In the genomic region with DNA sequence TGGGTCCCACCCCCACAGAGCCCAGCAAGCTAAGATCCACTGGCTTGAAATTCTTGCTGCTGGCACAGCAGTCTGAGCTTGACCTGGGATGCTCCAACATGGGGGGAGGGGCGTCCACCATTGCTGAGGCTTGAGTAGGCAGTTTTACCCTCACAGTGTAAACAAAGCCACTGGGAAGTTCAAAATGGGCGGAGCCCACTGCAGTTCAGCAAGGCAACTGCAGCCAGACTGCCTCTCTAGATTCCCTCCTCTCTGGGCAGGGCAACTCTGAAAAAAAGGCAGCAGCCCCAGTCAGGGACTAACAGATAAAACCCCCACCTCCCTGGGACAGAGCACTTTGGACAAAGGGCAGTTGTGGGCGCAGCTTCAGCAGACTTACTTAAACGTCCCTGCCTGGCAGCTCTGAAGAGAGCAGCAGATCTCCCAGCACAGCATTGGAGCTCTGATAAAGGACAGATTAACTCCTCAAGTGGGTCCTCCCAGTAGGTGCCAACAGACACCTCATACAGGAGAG, we compare ENCODE assay signal across 1 cellular context.
TF ChIP-seq lines count a peak whose summit lies in the region.
"Not testable (repeated sequence)": the region's sequence is repeated elsewhere in the genome, so short reads cannot be mapped to it uniquely, and the experiment has no call there.

No MANE protein-coding gene starts in this region.

TF ChIP-seq in HepG2, 621 proteins besides CTCF, POLR2A, EP300 and RAD21 (continued from another document and continues in another):
- TF ChIP-seq, protein P1, sequence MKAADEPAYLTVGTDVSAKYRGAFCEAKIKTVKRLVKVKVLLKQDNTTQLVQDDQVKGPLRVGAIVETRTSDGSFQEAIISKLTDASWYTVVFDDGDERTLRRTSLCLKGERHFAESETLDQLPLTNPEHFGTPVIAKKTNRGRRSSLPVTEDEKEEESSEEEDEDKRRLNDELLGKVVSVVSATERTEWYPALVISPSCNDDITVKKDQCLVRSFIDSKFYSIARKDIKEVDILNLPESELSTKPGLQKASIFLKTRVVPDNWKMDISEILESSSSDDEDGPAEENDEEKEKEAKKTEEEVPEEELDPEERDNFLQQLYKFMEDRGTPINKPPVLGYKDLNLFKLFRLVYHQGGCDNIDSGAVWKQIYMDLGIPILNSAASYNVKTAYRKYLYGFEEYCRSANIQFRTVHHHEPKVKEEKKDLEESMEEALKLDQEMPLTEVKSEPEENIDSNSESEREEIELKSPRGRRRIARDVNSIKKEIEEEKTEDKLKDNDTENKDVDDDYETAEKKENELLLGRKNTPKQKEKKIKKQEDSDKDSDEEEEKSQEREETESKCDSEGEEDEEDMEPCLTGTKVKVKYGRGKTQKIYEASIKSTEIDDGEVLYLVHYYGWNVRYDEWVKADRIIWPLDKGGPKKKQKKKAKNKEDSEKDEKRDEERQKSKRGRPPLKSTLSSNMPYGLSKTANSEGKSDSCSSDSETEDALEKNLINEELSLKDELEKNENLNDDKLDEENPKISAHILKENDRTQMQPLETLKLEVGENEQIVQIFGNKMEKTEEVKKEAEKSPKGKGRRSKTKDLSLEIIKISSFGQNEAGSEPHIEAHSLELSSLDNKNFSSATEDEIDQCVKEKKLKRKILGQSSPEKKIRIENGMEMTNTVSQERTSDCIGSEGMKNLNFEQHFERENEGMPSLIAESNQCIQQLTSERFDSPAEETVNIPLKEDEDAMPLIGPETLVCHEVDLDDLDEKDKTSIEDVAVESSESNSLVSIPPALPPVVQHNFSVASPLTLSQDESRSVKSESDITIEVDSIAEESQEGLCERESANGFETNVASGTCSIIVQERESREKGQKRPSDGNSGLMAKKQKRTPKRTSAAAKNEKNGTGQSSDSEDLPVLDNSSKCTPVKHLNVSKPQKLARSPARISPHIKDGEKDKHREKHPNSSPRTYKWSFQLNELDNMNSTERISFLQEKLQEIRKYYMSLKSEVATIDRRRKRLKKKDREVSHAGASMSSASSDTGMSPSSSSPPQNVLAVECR (CRISPR knock-in tag; IDR thresholded peaks at IDR 0.05; ENCODE audit: borderline replicate concordance): peak; percentile 38; the same call in 1 of the 2 replicates
- peak; percentile 58 for TF ChIP-seq HNF4A (CRISPR knock-in tag; IDR thresholded peaks at IDR 0.05)
- TF ChIP-seq ZNF12 (CRISPR knock-in tag; IDR thresholded peaks at IDR 0.05): peak; percentile 56; the same call in 1 of the 2 replicates
- peak; percentile 85; the same call in 1 of the 2 replicates for TF ChIP-seq ZNF17 (CRISPR knock-in tag; IDR thresholded peaks at IDR 0.05)
- TF ChIP-seq, protein P2, sequence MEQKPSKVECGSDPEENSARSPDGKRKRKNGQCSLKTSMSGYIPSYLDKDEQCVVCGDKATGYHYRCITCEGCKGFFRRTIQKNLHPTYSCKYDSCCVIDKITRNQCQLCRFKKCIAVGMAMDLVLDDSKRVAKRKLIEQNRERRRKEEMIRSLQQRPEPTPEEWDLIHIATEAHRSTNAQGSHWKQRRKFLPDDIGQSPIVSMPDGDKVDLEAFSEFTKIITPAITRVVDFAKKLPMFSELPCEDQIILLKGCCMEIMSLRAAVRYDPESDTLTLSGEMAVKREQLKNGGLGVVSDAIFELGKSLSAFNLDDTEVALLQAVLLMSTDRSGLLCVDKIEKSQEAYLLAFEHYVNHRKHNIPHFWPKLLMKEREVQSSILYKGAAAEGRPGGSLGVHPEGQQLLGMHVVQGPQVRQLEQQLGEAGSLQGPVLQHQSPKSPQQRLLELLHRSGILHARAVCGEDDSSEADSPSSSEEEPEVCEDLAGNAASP (CRISPR knock-in tag; IDR thresholded peaks at IDR 0.05; ENCODE audit: borderline replicate concordance): peak; percentile 98
- peak; percentile 58; the same call in 1 of the 2 replicates for TF ChIP-seq NRL (CRISPR knock-in tag; IDR thresholded peaks at IDR 0.05; ENCODE audit: borderline replicate concordance)
- 0 out of 2 replicates have a peak, but pooled peaks have one; percentile 36 for TF ChIP-seq MEIS1 (CRISPR knock-in tag; IDR thresholded peaks at IDR 0.05; ENCODE audit: borderline replicate concordance)
- peak; percentile 54; the same call in 1 of the 2 replicates for TF ChIP-seq GFI1 (CRISPR knock-in tag; IDR thresholded peaks at IDR 0.05; ENCODE audit: borderline replicate concordance)
- TF ChIP-seq REPIN1 (CRISPR knock-in tag; IDR thresholded peaks at IDR 0.05; ENCODE audit: borderline replicate concordance, low read depth): peak; percentile 23; the same call in 1 of the 2 replicates
- TF ChIP-seq, protein P3, sequence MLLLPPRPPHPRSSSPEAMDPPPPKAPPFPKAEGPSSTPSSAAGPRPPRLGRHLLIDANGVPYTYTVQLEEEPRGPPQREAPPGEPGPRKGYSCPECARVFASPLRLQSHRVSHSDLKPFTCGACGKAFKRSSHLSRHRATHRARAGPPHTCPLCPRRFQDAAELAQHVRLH (CRISPR knock-in tag; IDR thresholded peaks at IDR 0.05; ENCODE audit: borderline replicate concordance, low read depth): 0 out of 2 replicates have a peak, but pooled peaks have one; percentile 31
- TF ChIP-seq, protein P4, sequence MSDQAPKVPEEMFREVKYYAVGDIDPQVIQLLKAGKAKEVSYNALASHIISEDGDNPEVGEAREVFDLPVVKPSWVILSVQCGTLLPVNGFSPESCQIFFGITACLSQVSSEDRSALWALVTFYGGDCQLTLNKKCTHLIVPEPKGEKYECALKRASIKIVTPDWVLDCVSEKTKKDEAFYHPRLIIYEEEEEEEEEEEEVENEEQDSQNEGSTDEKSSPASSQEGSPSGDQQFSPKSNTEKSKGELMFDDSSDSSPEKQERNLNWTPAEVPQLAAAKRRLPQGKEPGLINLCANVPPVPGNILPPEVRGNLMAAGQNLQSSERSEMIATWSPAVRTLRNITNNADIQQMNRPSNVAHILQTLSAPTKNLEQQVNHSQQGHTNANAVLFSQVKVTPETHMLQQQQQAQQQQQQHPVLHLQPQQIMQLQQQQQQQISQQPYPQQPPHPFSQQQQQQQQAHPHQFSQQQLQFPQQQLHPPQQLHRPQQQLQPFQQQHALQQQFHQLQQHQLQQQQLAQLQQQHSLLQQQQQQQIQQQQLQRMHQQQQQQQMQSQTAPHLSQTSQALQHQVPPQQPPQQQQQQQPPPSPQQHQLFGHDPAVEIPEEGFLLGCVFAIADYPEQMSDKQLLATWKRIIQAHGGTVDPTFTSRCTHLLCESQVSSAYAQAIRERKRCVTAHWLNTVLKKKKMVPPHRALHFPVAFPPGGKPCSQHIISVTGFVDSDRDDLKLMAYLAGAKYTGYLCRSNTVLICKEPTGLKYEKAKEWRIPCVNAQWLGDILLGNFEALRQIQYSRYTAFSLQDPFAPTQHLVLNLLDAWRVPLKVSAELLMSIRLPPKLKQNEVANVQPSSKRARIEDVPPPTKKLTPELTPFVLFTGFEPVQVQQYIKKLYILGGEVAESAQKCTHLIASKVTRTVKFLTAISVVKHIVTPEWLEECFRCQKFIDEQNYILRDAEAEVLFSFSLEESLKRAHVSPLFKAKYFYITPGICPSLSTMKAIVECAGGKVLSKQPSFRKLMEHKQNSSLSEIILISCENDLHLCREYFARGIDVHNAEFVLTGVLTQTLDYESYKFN (CRISPR knock-in tag; conservative IDR thresholded peaks at IDR 0.05): peak; percentile 81
- peak; percentile 49; the same call in 1 of the 2 replicates for TF ChIP-seq HNF4G (IDR thresholded peaks at IDR 0.05; ENCODE audit: borderline replicate concordance, low read depth, low read length)
- not testable (repeated sequence) for TF ChIP-seq HNF4G (CRISPR knock-in tag; IDR thresholded peaks at IDR 0.05; ENCODE audit: borderline replicate concordance, low read depth); SOX6 (IDR thresholded peaks at IDR 0.05); SOX13 (IDR thresholded peaks at IDR 0.05)
- TF ChIP-seq ZNF264 (CRISPR knock-in tag; IDR thresholded peaks at IDR 0.05): 0 out of 2 replicates have a peak, but pooled peaks have one; percentile 39
- TF ChIP-seq SOX6 (CRISPR knock-in tag; IDR thresholded peaks at IDR 0.05): peak; percentile 56; the same call in 1 of the 2 replicates
- 0 out of 2 replicates have a peak, but pooled peaks have one; percentile 20 for TF ChIP-seq BCL6 (CRISPR knock-in tag; IDR thresholded peaks at IDR 0.05)
- peak; percentile 47 for TF ChIP-seq HDAC1 (CRISPR knock-in tag; IDR thresholded peaks at IDR 0.05)
- TF ChIP-seq, protein P5, sequence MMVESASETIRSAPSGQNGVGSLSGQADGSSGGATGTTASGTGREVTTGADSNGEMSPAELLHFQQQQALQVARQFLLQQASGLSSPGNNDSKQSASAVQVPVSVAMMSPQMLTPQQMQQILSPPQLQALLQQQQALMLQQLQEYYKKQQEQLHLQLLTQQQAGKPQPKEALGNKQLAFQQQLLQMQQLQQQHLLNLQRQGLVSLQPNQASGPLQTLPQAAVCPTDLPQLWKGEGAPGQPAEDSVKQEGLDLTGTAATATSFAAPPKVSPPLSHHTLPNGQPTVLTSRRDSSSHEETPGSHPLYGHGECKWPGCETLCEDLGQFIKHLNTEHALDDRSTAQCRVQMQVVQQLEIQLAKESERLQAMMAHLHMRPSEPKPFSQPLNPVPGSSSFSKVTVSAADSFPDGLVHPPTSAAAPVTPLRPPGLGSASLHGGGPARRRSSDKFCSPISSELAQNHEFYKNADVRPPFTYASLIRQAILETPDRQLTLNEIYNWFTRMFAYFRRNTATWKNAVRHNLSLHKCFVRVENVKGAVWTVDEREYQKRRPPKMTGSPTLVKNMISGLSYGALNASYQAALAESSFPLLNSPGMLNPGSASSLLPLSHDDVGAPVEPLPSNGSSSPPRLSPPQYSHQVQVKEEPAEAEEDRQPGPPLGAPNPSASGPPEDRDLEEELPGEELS (CRISPR knock-in tag; IDR thresholded peaks at IDR 0.05): peak; percentile 65
- TF ChIP-seq SOX13 (CRISPR knock-in tag; conservative IDR thresholded peaks at IDR 0.05 in 1 of 2, IDR thresholded peaks at IDR 0.05 in 1 of 2): peak in 1 of 2 experiments; percentile 65; a peak in 2 of 4 replicates
- TF ChIP-seq, protein P6, sequence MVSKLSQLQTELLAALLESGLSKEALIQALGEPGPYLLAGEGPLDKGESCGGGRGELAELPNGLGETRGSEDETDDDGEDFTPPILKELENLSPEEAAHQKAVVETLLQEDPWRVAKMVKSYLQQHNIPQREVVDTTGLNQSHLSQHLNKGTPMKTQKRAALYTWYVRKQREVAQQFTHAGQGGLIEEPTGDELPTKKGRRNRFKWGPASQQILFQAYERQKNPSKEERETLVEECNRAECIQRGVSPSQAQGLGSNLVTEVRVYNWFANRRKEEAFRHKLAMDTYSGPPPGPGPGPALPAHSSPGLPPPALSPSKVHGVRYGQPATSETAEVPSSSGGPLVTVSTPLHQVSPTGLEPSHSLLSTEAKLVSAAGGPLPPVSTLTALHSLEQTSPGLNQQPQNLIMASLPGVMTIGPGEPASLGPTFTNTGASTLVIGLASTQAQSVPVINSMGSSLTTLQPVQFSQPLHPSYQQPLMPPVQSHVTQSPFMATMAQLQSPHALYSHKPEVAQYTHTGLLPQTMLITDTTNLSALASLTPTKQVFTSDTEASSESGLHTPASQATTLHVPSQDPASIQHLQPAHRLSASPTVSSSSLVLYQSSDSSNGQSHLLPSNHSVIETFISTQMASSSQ (IDR thresholded peaks at IDR 0.05; ENCODE audit: low read depth): not testable (repeated sequence)
- TF ChIP-seq, protein P6 (CRISPR knock-in tag; IDR thresholded peaks at IDR 0.05; ENCODE audit: borderline replicate concordance): peak; percentile 43; the same call in 1 of the 2 replicates
- peak; percentile 62; the same call in 1 of the 2 replicates for TF ChIP-seq NCOR1 (IDR thresholded peaks at IDR 0.05; ENCODE audit: borderline replicate concordance, low read length)
- TF ChIP-seq, protein P7, sequence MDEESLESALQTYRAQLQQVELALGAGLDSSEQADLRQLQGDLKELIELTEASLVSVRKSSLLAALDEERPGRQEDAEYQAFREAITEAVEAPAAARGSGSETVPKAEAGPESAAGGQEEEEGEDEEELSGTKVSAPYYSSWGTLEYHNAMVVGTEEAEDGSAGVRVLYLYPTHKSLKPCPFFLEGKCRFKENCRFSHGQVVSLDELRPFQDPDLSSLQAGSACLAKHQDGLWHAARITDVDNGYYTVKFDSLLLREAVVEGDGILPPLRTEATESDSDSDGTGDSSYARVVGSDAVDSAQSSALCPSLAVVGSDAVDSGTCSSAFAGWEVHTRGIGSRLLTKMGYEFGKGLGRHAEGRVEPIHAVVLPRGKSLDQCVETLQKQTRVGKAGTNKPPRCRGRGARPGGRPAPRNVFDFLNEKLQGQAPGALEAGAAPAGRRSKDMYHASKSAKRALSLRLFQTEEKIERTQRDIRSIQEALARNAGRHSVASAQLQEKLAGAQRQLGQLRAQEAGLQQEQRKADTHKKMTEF (CRISPR knock-in tag; IDR thresholded peaks at IDR 0.05): 0 out of 2 replicates have a peak, but pooled peaks have one; percentile 45
- TF ChIP-seq, protein P8, sequence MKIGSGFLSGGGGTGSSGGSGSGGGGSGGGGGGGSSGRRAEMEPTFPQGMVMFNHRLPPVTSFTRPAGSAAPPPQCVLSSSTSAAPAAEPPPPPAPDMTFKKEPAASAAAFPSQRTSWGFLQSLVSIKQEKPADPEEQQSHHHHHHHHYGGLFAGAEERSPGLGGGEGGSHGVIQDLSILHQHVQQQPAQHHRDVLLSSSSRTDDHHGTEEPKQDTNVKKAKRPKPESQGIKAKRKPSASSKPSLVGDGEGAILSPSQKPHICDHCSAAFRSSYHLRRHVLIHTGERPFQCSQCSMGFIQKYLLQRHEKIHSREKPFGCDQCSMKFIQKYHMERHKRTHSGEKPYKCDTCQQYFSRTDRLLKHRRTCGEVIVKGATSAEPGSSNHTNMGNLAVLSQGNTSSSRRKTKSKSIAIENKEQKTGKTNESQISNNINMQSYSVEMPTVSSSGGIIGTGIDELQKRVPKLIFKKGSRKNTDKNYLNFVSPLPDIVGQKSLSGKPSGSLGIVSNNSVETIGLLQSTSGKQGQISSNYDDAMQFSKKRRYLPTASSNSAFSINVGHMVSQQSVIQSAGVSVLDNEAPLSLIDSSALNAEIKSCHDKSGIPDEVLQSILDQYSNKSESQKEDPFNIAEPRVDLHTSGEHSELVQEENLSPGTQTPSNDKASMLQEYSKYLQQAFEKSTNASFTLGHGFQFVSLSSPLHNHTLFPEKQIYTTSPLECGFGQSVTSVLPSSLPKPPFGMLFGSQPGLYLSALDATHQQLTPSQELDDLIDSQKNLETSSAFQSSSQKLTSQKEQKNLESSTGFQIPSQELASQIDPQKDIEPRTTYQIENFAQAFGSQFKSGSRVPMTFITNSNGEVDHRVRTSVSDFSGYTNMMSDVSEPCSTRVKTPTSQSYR (CRISPR knock-in tag; IDR thresholded peaks at IDR 0.05; ENCODE audit: borderline replicate concordance): peak; percentile 98
- TF ChIP-seq RARA (CRISPR knock-in tag; IDR thresholded peaks at IDR 0.05): peak; percentile 59
